In genomic region chr14:72740966-72741835, GRCh38 we compare ENCODE assay signal across 16 cellular contexts.
DNase-seq lines count a peak whose midpoint lies in the region; ATAC-seq and TF ChIP-seq lines count a peak whose summit lies in the region.
"Had no signal": no experiment of that assay in that cellular context is flagged by ENCODE, and none has a peak within 500 bp of the region (broad histone marks: within the 10 kb centered on the region; RNA-seq: fewer than 3 reads in every experiment).

No MANE protein-coding gene starts in this region.

- intact Hi-C loops in activated CD4-positive, alpha-beta memory T cell treated with anti-CD3 and anti-CD28 coated beads for 36 hours (cut with micrococcal nuclease), result no loop called here
- intact Hi-C loops in esophagus muscularis mucosa (cut with DNase I), result no loop called here

- TF ChIP-seq CTCF in brain (conservative IDR thresholded peaks at IDR 0.05) (no peak), esophagus muscularis mucosa (IDR thresholded peaks at IDR 0.05) (no peak)

- peak; percentile 9 for DNase-seq in activated CD4-positive, alpha-beta memory T cell treated with anti-CD3 and anti-CD28 coated beads, Interleukin-2, amount 10 ng/mL, durations not matched to agents 7 days and 5 days
- DNase-seq in activated CD4-positive, alpha-beta memory T cell treated with anti-CD3 and anti-CD28 coated beads for 36 hours, result no peak
- DNase-seq in esophagus muscularis mucosa (ENCODE audit: extremely low spot score), result peak; percentile 90
- DNase-seq in substantia nigra (lab: John Stamatoyannopoulos, UW), result no peak
- DNase-seq: EL, Kasumi-1, NCI-H1105 treated with DMSO at 0.1 percent for 48 hours, NCI-H2029, NCI-H2171 treated with DMSO at 0.1 percent for 48 hours had no signal

- H3K27ac Mint-ChIP-seq in activated CD4-positive, alpha-beta memory T cell treated with anti-CD3 and anti-CD28 coated beads, Interleukin-2, amount 10 ng/mL, durations not matched to agents 7 days and 5 days, result no peak overlapping the region
- no peak overlapping the region for H3K27ac Mint-ChIP-seq in activated CD4-positive, alpha-beta memory T cell treated with anti-CD3 and anti-CD28 coated beads for 36 hours
- H3K27ac Mint-ChIP-seq in brain, result peak overlapping the region in 3 of 5 experiments; percentile 64 to 89 (median 86)

- H3K9me3 Mint-ChIP-seq in activated CD4-positive, alpha-beta memory T cell treated with anti-CD3 and anti-CD28 coated beads, Interleukin-2, amount 10 ng/mL, durations not matched to agents 7 days and 5 days, result no peaks in the 10 kb centered on the region
- no peaks in the 10 kb centered on the region for H3K9me3 Mint-ChIP-seq in activated CD4-positive, alpha-beta memory T cell treated with anti-CD3 and anti-CD28 coated beads for 36 hours
- peaks cover 0 to 4% (median 0%) of the 10 kb centered on the region in 5 experiments for H3K9me3 Mint-ChIP-seq in brain

- no peak overlapping the region for H3K27ac ChIP-seq in esophagus muscularis mucosa (replicated peaks in 1 of 4)
- H3K27ac ChIP-seq in substantia nigra (ENCODE audit: low read depth, low read length, poor library complexity, severe bottlenecking), result peak overlapping the region; percentile 71
- H3K27ac ChIP-seq: BLaER1 treated with 17β-estradiol and CSF1 and Interleukin-3, amounts not matched to agents 10 nM and 100 nM had no signal

- no peaks in the 10 kb centered on the region for H3K27me3 Mint-ChIP-seq in activated CD4-positive, alpha-beta memory T cell treated with anti-CD3 and anti-CD28 coated beads, Interleukin-2, amount 10 ng/mL, durations not matched to agents 7 days and 5 days
- H3K27me3 Mint-ChIP-seq in activated CD4-positive, alpha-beta memory T cell treated with anti-CD3 and anti-CD28 coated beads for 36 hours, result no peaks in the 10 kb centered on the region
- H3K27me3 Mint-ChIP-seq in brain, result peaks cover 3% of the 10 kb centered on the region

- H3K4me1 Mint-ChIP-seq in activated CD4-positive, alpha-beta memory T cell treated with anti-CD3 and anti-CD28 coated beads, Interleukin-2, amount 10 ng/mL, durations not matched to agents 7 days and 5 days, result no peaks in the 10 kb centered on the region
- H3K4me1 Mint-ChIP-seq in activated CD4-positive, alpha-beta memory T cell treated with anti-CD3 and anti-CD28 coated beads for 36 hours (ENCODE audit: low read depth), result no peaks in the 10 kb centered on the region
- H3K4me1 Mint-ChIP-seq in brain, result peaks cover 56% of the 10 kb centered on the region

- peaks cover 0 to 9% (median 0%) of the 10 kb centered on the region in 4 donors for H3K36me3 ChIP-seq in esophagus muscularis mucosa
- H3K36me3 ChIP-seq: BLaER1 treated with 17β-estradiol and CSF1 and Interleukin-3, amounts not matched to agents 10 nM and 100 nM had no signal

- ATAC-seq in GM18505 (IDR thresholded peaks at IDR 0.05; ENCODE audit: unreplicated experiment), result no peak
- no peak for ATAC-seq in HG03469 (IDR thresholded peaks at IDR 0.05; ENCODE audit: unreplicated experiment)
- no peak for ATAC-seq in HG02759 (IDR thresholded peaks at IDR 0.05; ENCODE audit: unreplicated experiment)
- ATAC-seq: HepG2, Panc1 had no signal

- no peak overlapping the region for H3K4me3 Mint-ChIP-seq in activated CD4-positive, alpha-beta memory T cell treated with anti-CD3 and anti-CD28 coated beads, Interleukin-2, amount 10 ng/mL, durations not matched to agents 7 days and 5 days
- H3K4me3 Mint-ChIP-seq in activated CD4-positive, alpha-beta memory T cell treated with anti-CD3 and anti-CD28 coated beads for 36 hours, result no peak overlapping the region
- H3K4me3 Mint-ChIP-seq in brain, result no peak overlapping the region

- peaks cover 0 to 24% (median 11%) of the 10 kb centered on the region in 4 donors for H3K4me1 ChIP-seq in esophagus muscularis mucosa

- TF ChIP-seq POLR2A in esophagus muscularis mucosa (IDR thresholded peaks at IDR 0.05; ENCODE audit: low read depth), result no peak
- TF ChIP-seq POLR2A in GM18505 (IDR thresholded peaks at IDR 0.05; ENCODE audit: borderline replicate concordance, extremely low read depth, insufficient read depth, insufficient read length), result no peak

- POLR2A ChIA-PET in activated CD4-positive, alpha-beta memory T cell treated with anti-CD3 and anti-CD28 coated beads, Interleukin-2, amount 10 ng/mL, durations not matched to agents 7 days and 5 days (lab: Charles Lee), result no interaction called here
- POLR2A ChIA-PET in activated CD4-positive, alpha-beta memory T cell treated with anti-CD3 and anti-CD28 coated beads for 36 hours (lab: Charles Lee), result no interaction called here

- CTCF ChIA-PET in activated CD4-positive, alpha-beta memory T cell treated with anti-CD3 and anti-CD28 coated beads, Interleukin-2, amount 10 ng/mL, durations not matched to agents 7 days and 5 days (lab: Charles Lee), result no interaction called here
- CTCF ChIA-PET in activated CD4-positive, alpha-beta memory T cell treated with anti-CD3 and anti-CD28 coated beads for 36 hours (lab: Charles Lee), result no interaction called here

- H3K27me3 ChIP-seq in esophagus muscularis mucosa, result no peaks in the 10 kb centered on the region
- H3K27me3 ChIP-seq: BLaER1 treated with 17β-estradiol and CSF1 and Interleukin-3, amounts not matched to agents 10 nM and 100 nM had no signal

- H3K36me3 Mint-ChIP-seq in activated CD4-positive, alpha-beta memory T cell treated with anti-CD3 and anti-CD28 coated beads, Interleukin-2, amount 10 ng/mL, durations not matched to agents 7 days and 5 days (ENCODE audit: low read depth), result no peaks in the 10 kb centered on the region
- no peaks in the 10 kb centered on the region for H3K36me3 Mint-ChIP-seq in activated CD4-positive, alpha-beta memory T cell treated with anti-CD3 and anti-CD28 coated beads for 36 hours
- peaks cover 3% of the 10 kb centered on the region for H3K36me3 Mint-ChIP-seq in brain

- H3K9me3 ChIP-seq in esophagus muscularis mucosa, result no peaks in the 10 kb centered on the region

- 93% methylated on average over 10 of the region's 10 CpGs for WGBS in esophagus muscularis mucosa

- no peak for TF ChIP-seq EP300 in esophagus muscularis mucosa (IDR thresholded peaks at IDR 0.05)

- no peak overlapping the region for H3K4me3 ChIP-seq in esophagus muscularis mucosa
- H3K4me3 ChIP-seq: BLaER1 treated with 17β-estradiol and CSF1 and Interleukin-3, amounts not matched to agents 10 nM and 100 nM had no signal

Comparison
In these comparisons a context has a peak if more than half of its experiments do, and no peak if none do; other contexts are left out.
1. DNase-seq: peak in activated CD4-positive, alpha-beta memory T cell treated with anti-CD3 and anti-CD28 coated beads, Interleukin-2, amount 10 ng/mL, durations not matched to agents 7 days and 5 days (single experiment) and esophagus muscularis mucosa (single experiment); none in activated CD4-positive, alpha-beta memory T cell treated with anti-CD3 and anti-CD28 coated beads for 36 hours (single experiment) and substantia nigra (0 of 49).
2. H3K27ac Mint-ChIP-seq: peak in brain (3 of 5); none in activated CD4-positive, alpha-beta memory T cell treated with anti-CD3 and anti-CD28 coated beads, Interleukin-2, amount 10 ng/mL, durations not matched to agents 7 days and 5 days (single experiment) and activated CD4-positive, alpha-beta memory T cell treated with anti-CD3 and anti-CD28 coated beads for 36 hours (single experiment).